8 cellular contexts compared by ENCODE assay signal in genomic region chr20:17556842-17557674, GRCh38. TPM values are rescaled to one million over a fixed set of nuclear protein-coding genes. Genes with fewer than 3 reads are reported as not detected.
DNase-seq lines count a peak whose midpoint lies in the region; ATAC-seq and TF ChIP-seq lines count a peak whose summit lies in the region.

No MANE protein-coding gene starts in this region.

- TF ChIP-seq POLR2A in Peyer's patch (IDR thresholded peaks at IDR 0.05) (no peak), prostate gland (IDR thresholded peaks at IDR 0.05) (no peak)

- intact Hi-C loops in prostate gland (cut with DNase I): no loop called here

- no peaks in the 10 kb centered on the region for H3K36me3 ChIP-seq in Peyer's patch
- H3K36me3 ChIP-seq in prostate gland: no peaks in the 10 kb centered on the region

- no peaks in the 10 kb centered on the region for H3K9me3 Mint-ChIP-seq in activated CD4-positive, alpha-beta memory T cell treated with anti-CD3 and anti-CD28 coated beads, Interleukin-2, amount 10 ng/mL, durations not matched to agents 7 days and 5 days

- ATAC-seq in GM18907 (IDR thresholded peaks at IDR 0.05; ENCODE audit: unreplicated experiment) (no peak), GM21515 (IDR thresholded peaks at IDR 0.05; ENCODE audit: unreplicated experiment) (no peak), GM21381 (IDR thresholded peaks at IDR 0.05; ENCODE audit: unreplicated experiment) (no peak)

- no peak overlapping the region for H3K4me3 Mint-ChIP-seq in activated CD4-positive, alpha-beta memory T cell treated with anti-CD3 and anti-CD28 coated beads, Interleukin-2, amount 10 ng/mL, durations not matched to agents 7 days and 5 days

- DNase-seq in Daoy (ENCODE audit: low read depth) (peak; percentile 65), Peyer's patch (peak in 2 of 3 donors; percentile 59 to 61), fibroblast of pulmonary artery (ENCODE audit: low read depth) (peak; percentile 47), prostate gland (ENCODE audit: low spot score) (peak; percentile 93)
- no peak for DNase-seq in activated CD4-positive, alpha-beta memory T cell treated with anti-CD3 and anti-CD28 coated beads, Interleukin-2, amount 10 ng/mL, durations not matched to agents 7 days and 5 days

- CTCF ChIA-PET in activated CD4-positive, alpha-beta memory T cell treated with anti-CD3 and anti-CD28 coated beads, Interleukin-2, amount 10 ng/mL, durations not matched to agents 7 days and 5 days (lab: Charles Lee): interaction anchor here (0.6 kb wide), 1 partner anchor 10 kb away, joined by 4 read pairs; no protein-coding TSS in a partner anchor

- TF ChIP-seq CTCF in Peyer's patch (IDR thresholded peaks at IDR 0.05) (no peak), fibroblast of pulmonary artery (IDR thresholded peaks at IDR 0.05; ENCODE audit: low read length, missing control alignments) (no peak), prostate gland (IDR thresholded peaks at IDR 0.05) (no peak)

- POLR2A ChIA-PET in activated CD4-positive, alpha-beta memory T cell treated with anti-CD3 and anti-CD28 coated beads, Interleukin-2, amount 10 ng/mL, durations not matched to agents 7 days and 5 days (lab: Charles Lee): interaction anchor here (1.5 kb wide), 1 partner anchor 13 kb away, joined by 4 read pairs; the partner anchor contains the start of gene DSTN

- peaks cover 0 to 23% (median 4%) of the 10 kb centered on the region in 4 donors for H3K4me1 ChIP-seq in Peyer's patch
- peaks cover 14% of the 10 kb centered on the region for H3K4me1 ChIP-seq in prostate gland (replicated peaks)

- peaks cover 29% of the 10 kb centered on the region for H3K4me1 Mint-ChIP-seq in activated CD4-positive, alpha-beta memory T cell treated with anti-CD3 and anti-CD28 coated beads, Interleukin-2, amount 10 ng/mL, durations not matched to agents 7 days and 5 days

- no peaks in the 10 kb centered on the region for H3K27me3 Mint-ChIP-seq in activated CD4-positive, alpha-beta memory T cell treated with anti-CD3 and anti-CD28 coated beads, Interleukin-2, amount 10 ng/mL, durations not matched to agents 7 days and 5 days

- WGBS in prostate gland: 32% methylated on average over 11 of the region's 11 CpGs

- H3K27ac Mint-ChIP-seq in activated CD4-positive, alpha-beta memory T cell treated with anti-CD3 and anti-CD28 coated beads, Interleukin-2, amount 10 ng/mL, durations not matched to agents 7 days and 5 days: no peak overlapping the region

- no peaks in the 10 kb centered on the region for H3K27me3 ChIP-seq in Peyer's patch
- H3K27me3 ChIP-seq in prostate gland (replicated peaks; ENCODE audit: insufficient read depth): no peaks in the 10 kb centered on the region

- H3K27ac ChIP-seq in Peyer's patch (peak overlapping the region; percentile 52 to 91 (median 64)), prostate gland (peak overlapping the region; percentile 83)

- H3K9me3 ChIP-seq in Peyer's patch (no peaks in the 10 kb centered on the region), prostate gland (no peaks in the 10 kb centered on the region)

- no peaks in the 10 kb centered on the region for H3K36me3 Mint-ChIP-seq in activated CD4-positive, alpha-beta memory T cell treated with anti-CD3 and anti-CD28 coated beads, Interleukin-2, amount 10 ng/mL, durations not matched to agents 7 days and 5 days (ENCODE audit: low read depth)

- H3K4me3 ChIP-seq in Peyer's patch (no peak overlapping the region), fibroblast of pulmonary artery (replicated peaks; ENCODE audit: low read depth, low read length) (no peak overlapping the region), prostate gland (no peak overlapping the region)

RNA-seq across cellular contexts. Expression of gene DSTN, which starts 12.8 kb away (rescaled TPM):
- total RNA-seq in Daoy (2014; rRNA removed; shearing (Covaris generic)): 222 and 242 TPM in 2 replicates
- total RNA-seq in Peyer's patch (100 to 1,000 TPM; 111 to 151 (median 117) TPM), prostate gland (100 to 1,000 TPM; 284 to 559 TPM)
- total RNA-seq in activated CD4-positive, alpha-beta memory T cell treated with anti-CD3 and anti-CD28 coated beads, Interleukin-2, amount 10 ng/mL, durations not matched to agents 7 days and 5 days: 100 to 1,000 TPM; 104 to 109 TPM

RNA-seq across cellular contexts. Expression of gene BFSP1, which starts 25.9 kb away (rescaled TPM):
- total RNA-seq in Daoy (2014; rRNA removed; shearing (Covaris generic)): 0.42 and 4.2 TPM in 2 replicates
- total RNA-seq in Peyer's patch: 1 to 10 TPM in 1 of 4 donors, under 1 TPM in 1, not detected in 2; 0.57 to 2.5 TPM
- total RNA-seq in prostate gland: 1 to 10 TPM in 1 of 2 donors, under 1 TPM in 1; 0.27 to 6.9 TPM
- total RNA-seq in activated CD4-positive, alpha-beta memory T cell treated with anti-CD3 and anti-CD28 coated beads, Interleukin-2, amount 10 ng/mL, durations not matched to agents 7 days and 5 days: 1 to 10 TPM; 2.7 to 3.2 TPM
